22 cellular contexts compared by ENCODE assay signal in the genomic region with DNA sequence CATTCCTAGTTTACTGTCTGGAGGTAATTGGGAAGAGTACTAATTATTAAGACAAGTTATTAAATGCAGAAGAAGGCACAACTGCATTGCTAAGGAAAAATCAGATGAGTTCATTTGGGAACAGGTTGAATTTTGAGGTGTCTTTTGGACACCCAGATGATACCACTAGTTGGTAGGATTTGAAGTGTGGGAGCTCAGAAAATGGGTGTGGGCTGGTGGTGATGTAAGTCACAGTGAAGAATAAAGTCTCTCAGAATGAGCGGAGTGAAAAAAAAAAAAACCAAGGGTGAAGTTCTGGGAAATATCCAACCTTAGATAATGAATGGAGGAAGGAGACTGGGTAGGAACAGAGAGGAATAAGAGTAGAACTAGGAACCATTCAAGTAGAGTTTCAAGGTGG.
DNase-seq lines count a peak whose midpoint lies in the region.
"Had no signal": no experiment of that assay in that cellular context is flagged by ENCODE, and none has a peak within 500 bp of the region (broad histone marks: within the 10 kb centered on the region; RNA-seq: fewer than 3 reads in every experiment).

No MANE protein-coding gene starts in this region.

- peak; percentile 38 for DNase-seq in putamen (ENCODE audit: low spot score)
- no peak for DNase-seq in NCI-H2227 treated with DMSO at 0.1 percent for 48 hours (lab: John Stamatoyannopoulos, UW)
- DNase-seq: 8988T; ACHN; AML-193; BE2C; C1 segment of cervical spinal cord; Caco-2; Calu3; CD4-positive, alpha-beta memory T cell; CD4-positive, alpha-beta T cell; CD4-positive, CD25-positive, alpha-beta regulatory T cell; CD8-positive, alpha-beta memory T cell; CD8-positive, alpha-beta T cell; COR-L47; DMS 273 treated with DMSO at 0.1 percent for 48 hours; DMS153; DMS53; DMS79; DMS79 treated with DMSO at 0.1 percent for 48 hours; DND-41; EL had no signal
